12 cellular contexts compared by ENCODE assay signal in the genomic region with DNA sequence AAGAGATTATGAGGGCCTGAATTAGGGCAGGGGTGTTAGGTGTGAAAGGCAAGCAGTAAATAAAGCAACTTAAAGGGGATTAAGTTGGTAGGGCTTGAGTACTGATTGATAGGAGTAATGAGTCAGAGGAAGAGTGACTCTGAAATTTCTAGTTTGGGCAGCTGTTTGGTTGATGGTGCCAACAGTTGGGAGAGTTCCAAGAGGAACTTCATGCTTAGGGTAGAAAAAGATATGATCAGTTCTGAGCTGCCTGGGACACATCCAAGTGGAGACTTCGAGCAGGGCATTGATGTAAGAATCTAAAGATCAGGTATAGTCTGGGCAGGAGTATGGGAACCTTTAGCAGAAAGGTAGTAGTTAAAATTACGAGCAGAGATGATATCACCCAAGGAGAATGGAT. TPM values are rescaled to one million over a fixed set of nuclear protein-coding genes. Genes with fewer than 3 reads are reported as not detected.
DNase-seq lines count a peak whose midpoint lies in the region; ATAC-seq and TF ChIP-seq lines count a peak whose summit lies in the region.
"Had no signal": no experiment of that assay in that cellular context is flagged by ENCODE, and none has a peak within 500 bp of the region (broad histone marks: within the 10 kb centered on the region; RNA-seq: fewer than 3 reads in every experiment).

No MANE protein-coding gene starts in this region.

- intact Hi-C loops in body of pancreas (cut with DNase I): no loop called here

- H3K4me2 ChIP-seq in osteoblast (ENCODE audit: insufficient read depth, low read length): no peak overlapping the region

- H3K27me3 ChIP-seq in body of pancreas: no peaks in the 10 kb centered on the region
- H3K27me3 ChIP-seq in osteoblast (ENCODE audit: insufficient read depth, low read length): no peaks in the 10 kb centered on the region

- no peaks in the 10 kb centered on the region for H3K79me2 ChIP-seq in osteoblast (ENCODE audit: insufficient read depth, low read length)

- H3K9me3 ChIP-seq in body of pancreas (no peaks in the 10 kb centered on the region), osteoblast (ENCODE audit: low read depth, low read length) (no peaks in the 10 kb centered on the region)

- ATAC-seq in body of pancreas: peak; percentile 88
- no peak for ATAC-seq in HG03342 (IDR thresholded peaks at IDR 0.05; ENCODE audit: unreplicated experiment)

- H3K27ac ChIP-seq in body of pancreas (peak overlapping the region in 3 of 4 donors; percentile 6 to 78 (median 69)), osteoblast (ENCODE audit: low read depth, low read length) (no peak overlapping the region)

- WGBS in body of pancreas, 2 donors: 11 to 19% methylated on average over 2 of the region's 2 CpGs

- no peak for TF ChIP-seq CTCF in body of pancreas (IDR thresholded peaks at IDR 0.05)
- no peak for TF ChIP-seq CTCF in osteoblast (IDR thresholded peaks at IDR 0.05; ENCODE audit: extremely low read depth, low read depth, low read length)

- H3K4me1 ChIP-seq in body of pancreas (peaks cover 26% of the 10 kb centered on the region), osteoblast (ENCODE audit: insufficient read depth, low read length) (peaks cover 20% of the 10 kb centered on the region)

- no peaks in the 10 kb centered on the region for H4K20me1 ChIP-seq in osteoblast (ENCODE audit: insufficient read depth, low read length)

- H3K4me3 ChIP-seq in body of pancreas (no peak overlapping the region), osteoblast (ENCODE audit: insufficient read depth, low read length) (no peak overlapping the region)

- H3K36me3 ChIP-seq in body of pancreas (replicated peaks in 1 of 2; ENCODE audit: insufficient read depth in 1 of 2, low read depth in 2 of 2) (no peaks in the 10 kb centered on the region), osteoblast (ENCODE audit: insufficient read depth, low read length) (no peaks in the 10 kb centered on the region)

- DNase-seq in COLO829 (ENCODE audit: low spot score): peak; percentile 59
- DNase-seq in NCI-H1092 treated with DMSO at 0.1 percent for 48 hours (lab: John Stamatoyannopoulos, UW): peak; percentile 41
- DNase-seq in body of pancreas: peak; percentile 64 to 85 (median 75)
- peak; percentile 95 for DNase-seq in myocyte (ENCODE audit: low read depth)
- no peak for DNase-seq in stimulated activated CD4-positive, alpha-beta T cell treated with anti-CD3 and anti-CD28 coated beads, Interleukin-4, amount 100 ng/mL, for 24 hours
- no peak for DNase-seq in stimulated activated CD4-positive, alpha-beta T cell treated with anti-CD3 and anti-CD28 coated beads, Interleukin-1b, Interleukin-23, amount 100 ng/mL, for 48 hours
- DNase-seq in osteoblast (ENCODE audit: insufficient read length, low spot score, missing footprints): no peak
- DNase-seq: activated naive CD4-positive, alpha-beta T cell; C1 segment of cervical spinal cord; Kasumi-1; T-helper 1 cell had no signal

- TF ChIP-seq POLR2A in body of pancreas (IDR thresholded peaks at IDR 0.05): no peak

- H2AFZ ChIP-seq in osteoblast (ENCODE audit: low read length): no peak overlapping the region

RNA-seq across cellular contexts. Expression of a gene that starts 10.2 kb away (rescaled TPM):
- total RNA-seq in body of pancreas (10 to 100 TPM in 1 of 2 donors, 1 to 10 TPM in 1; 4.0 to 17.1 TPM), myocyte (93.5 and 163 TPM in 2 replicates), osteoblast (1.4 and 1.5 TPM in 2 replicates)
- polyA plus RNA-seq in myocyte (2012): 41.9 TPM

Comparison
In these comparisons a context has a peak if more than half of its experiments do, and no peak if none do; other contexts are left out.
1. DNase-seq: peak in COLO829 (single experiment), NCI-H1092 treated with DMSO at 0.1 percent for 48 hours (single experiment), body of pancreas (4 of 4) and myocyte (single experiment); none in stimulated activated CD4-positive, alpha-beta T cell treated with anti-CD3 and anti-CD28 coated beads, Interleukin-4, amount 100 ng/mL, for 24 hours (single experiment), stimulated activated CD4-positive, alpha-beta T cell treated with anti-CD3 and anti-CD28 coated beads, Interleukin-1b, Interleukin-23, amount 100 ng/mL, for 48 hours (single experiment) and osteoblast (single experiment).